Comparison of ENCODE assay signal across 19 cellular contexts in genomic region chrX:110133735-110134370, GRCh38.
DNase-seq lines count a peak whose midpoint lies in the region; ATAC-seq and TF ChIP-seq lines count a peak whose summit lies in the region.
"Had no signal": no experiment of that assay in that cellular context is flagged by ENCODE, and none has a peak within 500 bp of the region (broad histone marks: within the 10 kb centered on the region; RNA-seq: fewer than 3 reads in every experiment).

No MANE protein-coding gene starts in this region.

- H3K9me2 ChIP-seq in hepatocyte (replicated peaks; ENCODE audit: insufficient read depth) = no peaks in the 10 kb centered on the region

- no peak overlapping the region for H3K4me2 ChIP-seq in hepatocyte

- POLR2A ChIA-PET in activated CD4-positive, alpha-beta memory T cell treated with anti-CD3 and anti-CD28 coated beads for 36 hours (lab: Charles Lee) = no interaction called here

- no peaks in the 10 kb centered on the region for H4K20me1 ChIP-seq in hepatocyte (ENCODE audit: insufficient read depth, poor library complexity, severe bottlenecking)

- H3K79me2 ChIP-seq in hepatocyte = no peaks in the 10 kb centered on the region

- no peaks in the 10 kb centered on the region for H3K36me3 ChIP-seq in hepatocyte (replicated peaks; ENCODE audit: insufficient read depth, low read depth)
- no peaks in the 10 kb centered on the region for H3K36me3 ChIP-seq in heart right ventricle
- H3K36me3 ChIP-seq: adrenal gland had no signal

- no peak for DNase-seq in activated CD8-positive, alpha-beta memory T cell treated with anti-CD3 and anti-CD28 coated beads, Interleukin-2, amount 10 ng/mL, durations not matched to agents 7 days and 5 days
- DNase-seq in activated CD8-positive, alpha-beta memory T cell treated with anti-CD3 and anti-CD28 coated beads for 24 hours = no peak
- DNase-seq in activated CD4-positive, alpha-beta memory T cell treated with anti-CD3 and anti-CD28 coated beads for 36 hours = no peak
- no peak for DNase-seq in stimulated activated naive CD8-positive, alpha-beta T cell treated with anti-CD3 and anti-CD28 coated beads, Interleukin-15, amount 100 ng/mL, for 72 hours
- DNase-seq in hepatocyte (ENCODE audit: low spot score) (no peak), heart right ventricle (no peak), Calu3 (no peak)
- DNase-seq: activated T-cell treated with anti-CD3 and anti-CD28 coated beads, Interleukin-2, amount 50 U/mL, for 24 hours; adrenal gland; Caco-2; HFFc6; mammary epithelial cell; NCI-H2081; NCI-H69; retina had no signal

- H2AFZ ChIP-seq in hepatocyte = no peak overlapping the region

- no peaks in the 10 kb centered on the region for H3K4me1 ChIP-seq in hepatocyte (ENCODE audit: insufficient read depth)
- peaks cover 0 to 6% (median 0%) of the 10 kb centered on the region in 9 donors for H3K4me1 ChIP-seq in heart right ventricle
- H3K4me1 ChIP-seq: adrenal gland, Caco-2, gastroesophageal sphincter had no signal

- ATAC-seq in activated CD8-positive, alpha-beta memory T cell treated with anti-CD3 and anti-CD28 coated beads, Interleukin-2, amount 10 ng/mL, durations not matched to agents 7 days and 5 days = no peak
- peak; percentile 70 for ATAC-seq in GM21723 (IDR thresholded peaks at IDR 0.05; ENCODE audit: unreplicated experiment)
- ATAC-seq in stimulated activated naive CD8-positive, alpha-beta T cell treated with anti-CD3 and anti-CD28 coated beads, Interleukin-15, amount 100 ng/mL, for 72 hours = peak; percentile 55
- no peak for ATAC-seq in heart right ventricle
- ATAC-seq: gastroesophageal sphincter had no signal

- 87% methylated on average over 5 of the region's 5 CpGs for WGBS in hepatocyte (ENCODE audit: low lambda C conversion rate, missing lambda C conversion rate)
- WGBS in heart right ventricle, 2 donors = 90 to 95% methylated on average over 5 of the region's 5 CpGs

- no peak overlapping the region for H3K4me3 Mint-ChIP-seq in activated CD8-positive, alpha-beta memory T cell treated with anti-CD3 and anti-CD28 coated beads, Interleukin-2, amount 10 ng/mL, durations not matched to agents 7 days and 5 days
- no peak overlapping the region for H3K4me3 Mint-ChIP-seq in activated CD4-positive, alpha-beta memory T cell treated with anti-CD3 and anti-CD28 coated beads for 36 hours
- H3K4me3 Mint-ChIP-seq in stimulated activated naive CD8-positive, alpha-beta T cell treated with anti-CD3 and anti-CD28 coated beads, Interleukin-15, amount 100 ng/mL, for 72 hours = peak overlapping the region in 1 of 2 donors; percentile 35
- H3K4me3 Mint-ChIP-seq in Calu3 (ENCODE audit: low read depth, unreplicated experiment) = no peak overlapping the region
- H3K4me3 Mint-ChIP-seq: activated T-cell treated with anti-CD3 and anti-CD28 coated beads, Interleukin-2, amount 50 U/mL, for 24 hours; HFFc6; neural crest cell had no signal

- no peak overlapping the region for H3K4me3 ChIP-seq in hepatocyte
- H3K4me3 ChIP-seq in heart right ventricle = no peak overlapping the region
- H3K4me3 ChIP-seq: adrenal gland, gastroesophageal sphincter had no signal

- no peaks in the 10 kb centered on the region for H3K9me3 ChIP-seq in hepatocyte (ENCODE audit: low read depth)
- no peaks in the 10 kb centered on the region for H3K9me3 ChIP-seq in heart right ventricle
- H3K9me3 ChIP-seq: adrenal gland, Caco-2, gastroesophageal sphincter had no signal

- peaks cover 8% of the 10 kb centered on the region for H3K36me3 Mint-ChIP-seq in activated CD8-positive, alpha-beta memory T cell treated with anti-CD3 and anti-CD28 coated beads, Interleukin-2, amount 10 ng/mL, durations not matched to agents 7 days and 5 days
- no peaks in the 10 kb centered on the region for H3K36me3 Mint-ChIP-seq in activated CD4-positive, alpha-beta memory T cell treated with anti-CD3 and anti-CD28 coated beads for 36 hours
- H3K36me3 Mint-ChIP-seq in Calu3 (ENCODE audit: insufficient read depth, unreplicated experiment) = no peaks in the 10 kb centered on the region

- no TSS peak for BruUV-seq in Calu3 (replicated peaks; lab: Mats Ljungman, UMichigan)

- intact Hi-C loops in activated CD4-positive, alpha-beta memory T cell treated with anti-CD3 and anti-CD28 coated beads for 36 hours (cut with micrococcal nuclease) = loop anchor here (5.0 kb wide), 1 partner anchor 132 kb away; the partner anchor contains the start of gene TMEM164
- intact Hi-C loops in heart right ventricle (cut with DNase I) = loop anchor here in 1 of 10 donors (5.0 kb wide), 1 partner anchor 227 kb away; no protein-coding TSS in a partner anchor
- intact Hi-C loops in Calu3 (cut with micrococcal nuclease; ENCODE audit: unreplicated experiment) = no loop called here

- peaks cover 18% of the 10 kb centered on the region for H3K4me1 Mint-ChIP-seq in activated CD8-positive, alpha-beta memory T cell treated with anti-CD3 and anti-CD28 coated beads, Interleukin-2, amount 10 ng/mL, durations not matched to agents 7 days and 5 days
- H3K4me1 Mint-ChIP-seq in activated CD4-positive, alpha-beta memory T cell treated with anti-CD3 and anti-CD28 coated beads for 36 hours (ENCODE audit: low read depth) = peaks cover 18% of the 10 kb centered on the region
- no peaks in the 10 kb centered on the region for H3K4me1 Mint-ChIP-seq in stimulated activated naive CD8-positive, alpha-beta T cell treated with anti-CD3 and anti-CD28 coated beads, Interleukin-15, amount 100 ng/mL, for 72 hours
- H3K4me1 Mint-ChIP-seq in Calu3 (ENCODE audit: low read depth, unreplicated experiment) = no peaks in the 10 kb centered on the region
- H3K4me1 Mint-ChIP-seq: neural crest cell had no signal

- H3K27ac ChIP-seq in hepatocyte (no peak overlapping the region), heart right ventricle (no peak overlapping the region)
- H3K27ac ChIP-seq: adrenal gland, gastroesophageal sphincter, RWPE1 had no signal

- CTCF ChIA-PET in activated CD8-positive, alpha-beta memory T cell treated with anti-CD3 and anti-CD28 coated beads, Interleukin-2, amount 10 ng/mL, durations not matched to agents 7 days and 5 days (lab: Charles Lee) = interaction anchor here (3.5 kb wide), 1 partner anchor 12 kb away, joined by 11 read pairs; no protein-coding TSS in a partner anchor
- CTCF ChIA-PET in activated CD4-positive, alpha-beta memory T cell treated with anti-CD3 and anti-CD28 coated beads for 36 hours (lab: Charles Lee) = interaction anchor here (4.0 kb wide), 1 partner anchor 12 kb away, joined by 21 read pairs; no protein-coding TSS in a partner anchor
- CTCF ChIA-PET in Calu3 (lab: Charles Lee) = no interaction called here

- H3K9me3 Mint-ChIP-seq in activated CD8-positive, alpha-beta memory T cell treated with anti-CD3 and anti-CD28 coated beads, Interleukin-2, amount 10 ng/mL, durations not matched to agents 7 days and 5 days (ENCODE audit: low read depth) = no peaks in the 10 kb centered on the region
- H3K9me3 Mint-ChIP-seq in activated CD4-positive, alpha-beta memory T cell treated with anti-CD3 and anti-CD28 coated beads for 36 hours = no peaks in the 10 kb centered on the region
- no peaks in the 10 kb centered on the region for H3K9me3 Mint-ChIP-seq in stimulated activated naive CD8-positive, alpha-beta T cell treated with anti-CD3 and anti-CD28 coated beads, Interleukin-15, amount 100 ng/mL, for 72 hours
- no peaks in the 10 kb centered on the region for H3K9me3 Mint-ChIP-seq in Calu3 (ENCODE audit: low read depth, unreplicated experiment)
- H3K9me3 Mint-ChIP-seq: activated T-cell treated with anti-CD3 and anti-CD28 coated beads, Interleukin-2, amount 50 U/mL, for 24 hours; HFFc6 had no signal

- H3K27me3 ChIP-seq in hepatocyte = no peaks in the 10 kb centered on the region
- peaks cover 0 to 28% (median 0%) of the 10 kb centered on the region in 7 donors for H3K27me3 ChIP-seq in heart right ventricle
- H3K27me3 ChIP-seq: adrenal gland, gastroesophageal sphincter had no signal

- H3K27me3 Mint-ChIP-seq in activated CD8-positive, alpha-beta memory T cell treated with anti-CD3 and anti-CD28 coated beads, Interleukin-2, amount 10 ng/mL, durations not matched to agents 7 days and 5 days = no peaks in the 10 kb centered on the region
- no peaks in the 10 kb centered on the region for H3K27me3 Mint-ChIP-seq in activated CD4-positive, alpha-beta memory T cell treated with anti-CD3 and anti-CD28 coated beads for 36 hours
- no peaks in the 10 kb centered on the region for H3K27me3 Mint-ChIP-seq in stimulated activated naive CD8-positive, alpha-beta T cell treated with anti-CD3 and anti-CD28 coated beads, Interleukin-15, amount 100 ng/mL, for 72 hours
- no peaks in the 10 kb centered on the region for H3K27me3 Mint-ChIP-seq in Calu3 (ENCODE audit: unreplicated experiment)

- H3K27ac Mint-ChIP-seq in activated CD8-positive, alpha-beta memory T cell treated with anti-CD3 and anti-CD28 coated beads, Interleukin-2, amount 10 ng/mL, durations not matched to agents 7 days and 5 days = peak overlapping the region; percentile 36
- peak overlapping the region; percentile 8 for H3K27ac Mint-ChIP-seq in activated CD4-positive, alpha-beta memory T cell treated with anti-CD3 and anti-CD28 coated beads for 36 hours
- peak overlapping the region in 1 of 2 donors; percentile 25 for H3K27ac Mint-ChIP-seq in stimulated activated naive CD8-positive, alpha-beta T cell treated with anti-CD3 and anti-CD28 coated beads, Interleukin-15, amount 100 ng/mL, for 72 hours
- no peak overlapping the region for H3K27ac Mint-ChIP-seq in Calu3 (ENCODE audit: unreplicated experiment)
- H3K27ac Mint-ChIP-seq: HFFc6 had no signal

- no peak for TF ChIP-seq CTCF in hepatocyte (IDR thresholded peaks at IDR 0.05; ENCODE audit: poor library complexity)
- TF ChIP-seq CTCF in heart right ventricle (IDR thresholded peaks at IDR 0.05) = no peak
- no peak for TF ChIP-seq CTCF in Calu3 (IDR thresholded peaks at IDR 0.05; ENCODE audit: unreplicated experiment)

Comparison
In these comparisons a context has a peak if more than half of its experiments do, and no peak if none do; other contexts are left out.
1. ATAC-seq: peak in GM21723 (single experiment) and stimulated activated naive CD8-positive, alpha-beta T cell treated with anti-CD3 and anti-CD28 coated beads, Interleukin-15, amount 100 ng/mL, for 72 hours (single experiment); none in activated CD8-positive, alpha-beta memory T cell treated with anti-CD3 and anti-CD28 coated beads, Interleukin-2, amount 10 ng/mL, durations not matched to agents 7 days and 5 days (single experiment) and heart right ventricle (0 of 8).